21 cellular contexts compared by ENCODE assay signal in genomic region chr4:105662935-105663675, GRCh38.
"Had no signal": no experiment of that assay in that cellular context is flagged by ENCODE, and none has a peak within 500 bp of the region (broad histone marks: within the 10 kb centered on the region; RNA-seq: fewer than 3 reads in every experiment).

No MANE protein-coding gene starts in this region.

- H3K9me3 ChIP-seq: body of pancreas, sigmoid colon, transverse colon, uterus had no signal

- ATAC-seq: activated CD4-positive, CD25-positive, alpha-beta regulatory T cell treated with anti-CD3 and anti-CD28 coated beads, Interleukin-2, amount 50 U/mL, for 24 hours; activated CD8-positive, alpha-beta T cell treated with anti-CD3 and anti-CD28 coated beads, Interleukin-2, amount 10 ng/mL, durations not matched to agents 7 days and 5 days; body of pancreas; esophagus mucosa; left lobe of liver; naive thymus-derived CD4-positive, alpha-beta T cell; stimulated activated naive B cell treated with anti-CD40 and anti-IgM and Interleukin-4, amounts not matched to agents 10 μg/mL and 1 μg/mL and 100 μg/mL, for 72 hours had no signal

- DNase-seq: activated CD4-positive, alpha-beta T cell treated with anti-CD3 and anti-CD28 coated beads, Interleukin-2, amount 50 U/mL, for 1 hour; activated CD8-positive, alpha-beta T cell treated with anti-CD3 and anti-CD28 coated beads, Interleukin-2, amount 10 ng/mL, durations not matched to agents 7 days and 5 days; activated gamma-delta T cell treated with Interleukin-2 at 50 U/mL for 16 hours; activated T-cell treated with anti-CD3 and anti-CD28 coated beads, Interleukin-2, amount 50 U/mL, for 1 hour; anterior cingulate cortex; body of pancreas; effector memory CD4-positive, alpha-beta T cell; foreskin melanocyte; naive thymus-derived CD4-positive, alpha-beta T cell; sigmoid colon; stimulated activated CD4-positive, alpha-beta T cell treated with anti-CD3 and anti-CD28 coated beads, Interleukin-2, amount 100 ng/mL, for 48 hours; stimulated activated CD8-positive, alpha-beta memory T cell treated with anti-CD3 and anti-CD28 coated beads, Interleukin-4, amount 100 ng/mL, for 48 hours; stimulated activated naive B cell treated with anti-CD40 and anti-IgM and Interleukin-4, amounts not matched to agents 10 μg/mL and 1 μg/mL and 100 μg/mL, for 72 hours; transverse colon; uterus had no signal

- H3K27ac ChIP-seq: body of pancreas, cardiac muscle cell, sigmoid colon, transverse colon, uterus, VCaP had no signal

- H3K4me1 ChIP-seq: body of pancreas, sigmoid colon, transverse colon, uterus had no signal

- FAIRE-seq: endothelial cell of umbilical vein had no signal

- H3K36me3 ChIP-seq: cardiac muscle cell, sigmoid colon, transverse colon, uterus had no signal

- H3K4me3 ChIP-seq: body of pancreas, cardiac muscle cell, sigmoid colon, transverse colon, uterus had no signal

- H3K27me3 ChIP-seq: body of pancreas, sigmoid colon, transverse colon, uterus had no signal
